ENCODE assay signal across 8 cellular contexts in the genomic region with DNA sequence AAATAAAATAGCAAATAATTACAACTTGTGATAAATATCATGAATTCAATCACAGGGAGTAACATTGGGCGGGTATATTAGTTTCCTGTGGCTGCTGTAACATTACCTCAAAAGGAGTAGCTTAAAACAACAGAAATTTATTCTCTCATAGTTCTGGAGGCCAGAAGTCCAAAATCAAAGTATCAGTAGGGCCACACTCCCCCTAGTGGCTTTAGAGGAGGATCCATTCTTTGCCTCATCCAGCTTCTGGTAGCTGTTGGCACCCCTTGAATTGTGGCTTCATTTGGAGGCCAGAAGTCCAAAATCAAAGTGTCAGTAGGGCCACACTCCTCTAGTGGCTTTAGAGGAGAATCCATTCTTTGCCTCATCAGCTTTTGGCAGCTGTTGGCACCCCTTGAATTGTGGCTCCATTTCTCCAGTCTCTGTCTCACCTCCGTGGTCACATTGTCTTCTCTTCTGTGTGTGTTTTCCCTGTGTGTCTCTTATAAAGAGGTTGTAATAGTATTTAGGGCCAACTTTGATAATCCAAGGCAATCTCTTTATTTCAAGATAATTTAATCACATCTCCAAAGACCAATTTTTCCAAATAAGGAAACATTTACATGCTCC. TPM values are rescaled to one million over a fixed set of nuclear protein-coding genes. Genes with fewer than 3 reads are reported as not detected.
DNase-seq lines count a peak whose midpoint lies in the region; ATAC-seq, FAIRE-seq and TF ChIP-seq lines count a peak whose summit lies in the region.

No MANE protein-coding gene starts in this region.

- FAIRE-seq in K562 (lab: Jason Lieb, UNC): no peak

- no peaks in the 10 kb centered on the region for H3K36me3 Mint-ChIP-seq in mesothelial cell of epicardium
- H3K36me3 Mint-ChIP-seq in T-helper 2 cell treated with Interferon-gamma antibody and Interleukin-4, amounts not matched to agents 5 μg/mL and 100 μg/mL, for 36 hours (ENCODE audit: low read depth): no peaks in the 10 kb centered on the region

- H3K9ac ChIP-seq in K562 (ENCODE audit: insufficient read depth in 1 of 2, low read depth in 2 of 2, low read length in 2 of 2): no peak overlapping the region

- intact Hi-C loops in K562 (cut with micrococcal nuclease): loop anchor here (1.0 to 2.0 kb wide), 2 partner anchors 59 to 228 kb away; no protein-coding TSS in a partner anchor
- intact Hi-C loops in posterior vena cava (cut with DNase I): no loop called here

- POLR2A ChIA-PET in K562 (lab: Yijun Ruan, JAX): interaction anchor here (0.7 to 1.1 kb wide), 2 partner anchors 14 to 21 kb away, joined by 3 read pairs; no protein-coding TSS in a partner anchor

- TF ChIP-seq CTCF in K562 (IDR thresholded peaks at IDR 0.05 in 2 of 3, conservative IDR thresholded peaks at IDR 0.05 in 1 of 3; ENCODE audit: insufficient read depth in 2 of 3, low read depth in 1 of 3, low read length in 3 of 3): peak; percentile 37 to 48 (median 48); a peak in 4 of 6 replicates
- peak; percentile 49 for TF ChIP-seq CTCF in mesothelial cell of epicardium (IDR thresholded peaks at IDR 0.05; ENCODE audit: unreplicated experiment)

- H3K4me3 ChIP-seq in K562: no peak overlapping the region

- H3K9me3 ChIP-seq in K562 (replicated peaks; ENCODE audit: control insufficient read depth, insufficient read depth, low read depth, low read length): no peaks in the 10 kb centered on the region

- no peaks in the 10 kb centered on the region for H4K20me1 ChIP-seq in K562 (replicated peaks; ENCODE audit: control insufficient read depth, insufficient read depth, low read length)

- TF ChIP-seq POLR2A in K562 (conservative IDR thresholded peaks at IDR 0.05): no peak

- in situ Hi-C loops in K562 (cut with MboI): no loop called here

- H3K36me3 ChIP-seq in K562 (ENCODE audit: control insufficient read depth, insufficient read depth, low read length): no peaks in the 10 kb centered on the region

- no TSS peak for BruUV-seq in K562 (replicated peaks; lab: Mats Ljungman, UMichigan)

- no peaks in the 10 kb centered on the region for H3K9me1 ChIP-seq in K562 (ENCODE audit: control insufficient read depth, insufficient read depth, low read length)

- no peak for TF ChIP-seq EP300 in Ishikawa (IDR thresholded peaks at IDR 0.05; ENCODE audit: borderline replicate concordance)
- no peak for TF ChIP-seq EP300 in K562 (IDR thresholded peaks at IDR 0.05; ENCODE audit: low read length)

- WGBS in K562 (ENCODE audit: insufficient coverage, low coverage, missing lambda C conversion rate): 20% methylated on average over 2 of the region's 2 CpGs

- peaks cover 4% of the 10 kb centered on the region for H3K27me3 Mint-ChIP-seq in mesothelial cell of epicardium (ENCODE audit: low read depth)
- peaks cover 13% of the 10 kb centered on the region for H3K27me3 Mint-ChIP-seq in T-helper 2 cell treated with Interferon-gamma antibody and Interleukin-4, amounts not matched to agents 5 μg/mL and 100 μg/mL, for 36 hours (ENCODE audit: low read depth)

- CTCF ChIA-PET in K562 (lab: Yijun Ruan, JAX; ENCODE audit: low intra/inter-chr PET ratio): interaction anchor here (1.2 kb wide), 1 partner anchor 229 kb away, joined by 4 read pairs; no protein-coding TSS in a partner anchor

- no peak overlapping the region for H3K27ac Mint-ChIP-seq in mesothelial cell of epicardium
- no peak overlapping the region for H3K27ac Mint-ChIP-seq in T-helper 2 cell treated with Interferon-gamma antibody and Interleukin-4, amounts not matched to agents 5 μg/mL and 100 μg/mL, for 36 hours

- no peak overlapping the region for H2AFZ ChIP-seq in K562 (ENCODE audit: low read depth, low read length)

- no peak for ATAC-seq in K562

- no peaks in the 10 kb centered on the region for H3K79me2 ChIP-seq in K562 (ENCODE audit: control insufficient read depth, insufficient read depth, low read length)

- TF ChIP-seq RAD21 in Ishikawa (IDR thresholded peaks at IDR 0.05; ENCODE audit: low read depth): peak; percentile 74
- TF ChIP-seq RAD21 in K562 (CRISPR knock-in tag; conservative IDR thresholded peaks at IDR 0.05 in 1 of 2, IDR thresholded peaks at IDR 0.05 in 1 of 2): peak; percentile 21 to 69; a peak in 2 of 4 replicates

- no peak overlapping the region for H3K4me2 ChIP-seq in K562 (ENCODE audit: insufficient read depth, low read length)

- H3K4me1 Mint-ChIP-seq in mesothelial cell of epicardium: peaks cover 10% of the 10 kb centered on the region
- peaks cover 11% of the 10 kb centered on the region for H3K4me1 Mint-ChIP-seq in T-helper 2 cell treated with Interferon-gamma antibody and Interleukin-4, amounts not matched to agents 5 μg/mL and 100 μg/mL, for 36 hours (ENCODE audit: low read depth)

- no peaks in the 10 kb centered on the region for H3K27me3 ChIP-seq in K562 (ENCODE audit: control insufficient read depth in 2 of 2, insufficient read depth in 2 of 2, low read length in 2 of 2)

- DNase-seq in NCI-H2196 (lab: John Stamatoyannopoulos, UW; ENCODE audit: unreplicated experiment): peak; percentile 0
- DNase-seq in NCI-H2196 treated with DMSO at 0.1 percent for 48 hours (lab: John Stamatoyannopoulos, UW; ENCODE audit: unreplicated experiment): no peak
- DNase-seq in K562 (ENCODE audit: extremely low read depth in 1 of 4, low spot score in 3 of 4): peak in 1 of 4 experiments; percentile 37
- DNase-seq in mesothelial cell of epicardium (ENCODE audit: low spot score in 2 of 2, unreplicated experiment in 2 of 2): no peak
- no peak for DNase-seq in T-helper 2 cell treated with Interferon-gamma antibody and Interleukin-4, amounts not matched to agents 5 μg/mL and 100 μg/mL, for 36 hours (ENCODE audit: low spot score)
- DNase-seq in posterior vena cava (ENCODE audit: low spot score): no peak
- DNase-seq in stimulated activated CD4-positive, alpha-beta T cell treated with anti-CD3 and anti-CD28 coated beads, Interleukin-4, amount 100 ng/mL, for 1 hour: no peak

- no peak overlapping the region for H3K4me3 Mint-ChIP-seq in mesothelial cell of epicardium
- H3K4me3 Mint-ChIP-seq in T-helper 2 cell treated with Interferon-gamma antibody and Interleukin-4, amounts not matched to agents 5 μg/mL and 100 μg/mL, for 36 hours: no peak overlapping the region

- no peaks in the 10 kb centered on the region for H3K9me3 Mint-ChIP-seq in mesothelial cell of epicardium
- no peaks in the 10 kb centered on the region for H3K9me3 Mint-ChIP-seq in T-helper 2 cell treated with Interferon-gamma antibody and Interleukin-4, amounts not matched to agents 5 μg/mL and 100 μg/mL, for 36 hours

- H3K4me1 ChIP-seq in K562 (replicated peaks in 1 of 2; ENCODE audit: control insufficient read depth in 2 of 2, insufficient read depth in 2 of 2, low read length in 2 of 2): peaks cover 0 to 7% of the 10 kb centered on the region in 2 experiments; a peak in 3 of 5 replicates

- H3K27ac ChIP-seq in K562 (ENCODE audit: extremely low read depth, low read depth, low read length): no peak overlapping the region

TF ChIP-seq in Ishikawa, 13 proteins besides CTCF, POLR2A, EP300 and RAD21 (continues in another document):
- no peak for TF ChIP-seq YY1 (IDR thresholded peaks at IDR 0.05; ENCODE audit: low read depth)
- TF ChIP-seq EGR1 (IDR thresholded peaks at IDR 0.05): no peak
- TF ChIP-seq MAX (IDR thresholded peaks at IDR 0.05): no peak

TF ChIP-seq in K562, 482 proteins besides CTCF, POLR2A, EP300 and RAD21:
- TF ChIP-seq SMC3 (conservative IDR thresholded peaks at IDR 0.05; ENCODE audit: insufficient read depth, low read depth, low read length) (0 out of 2 replicates have a peak, but pooled peaks have one; percentile 38), ZNF785 (CRISPR knock-in tag; IDR thresholded peaks at IDR 0.05) (no peak)
- TF ChIP-seq, protein P1, sequence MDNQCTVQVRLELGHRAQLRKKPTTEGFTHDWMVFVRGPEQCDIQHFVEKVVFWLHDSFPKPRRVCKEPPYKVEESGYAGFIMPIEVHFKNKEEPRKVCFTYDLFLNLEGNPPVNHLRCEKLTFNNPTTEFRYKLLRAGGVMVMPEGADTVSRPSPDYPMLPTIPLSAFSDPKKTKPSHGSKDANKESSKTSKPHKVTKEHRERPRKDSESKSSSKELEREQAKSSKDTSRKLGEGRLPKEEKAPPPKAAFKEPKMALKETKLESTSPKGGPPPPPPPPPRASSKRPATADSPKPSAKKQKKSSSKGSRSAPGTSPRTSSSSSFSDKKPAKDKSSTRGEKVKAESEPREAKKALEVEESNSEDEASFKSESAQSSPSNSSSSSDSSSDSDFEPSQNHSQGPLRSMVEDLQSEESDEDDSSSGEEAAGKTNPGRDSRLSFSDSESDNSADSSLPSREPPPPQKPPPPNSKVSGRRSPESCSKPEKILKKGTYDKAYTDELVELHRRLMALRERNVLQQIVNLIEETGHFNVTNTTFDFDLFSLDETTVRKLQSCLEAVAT (IDR thresholded peaks at IDR 0.05): no peak
- TF ChIP-seq, protein P2, sequence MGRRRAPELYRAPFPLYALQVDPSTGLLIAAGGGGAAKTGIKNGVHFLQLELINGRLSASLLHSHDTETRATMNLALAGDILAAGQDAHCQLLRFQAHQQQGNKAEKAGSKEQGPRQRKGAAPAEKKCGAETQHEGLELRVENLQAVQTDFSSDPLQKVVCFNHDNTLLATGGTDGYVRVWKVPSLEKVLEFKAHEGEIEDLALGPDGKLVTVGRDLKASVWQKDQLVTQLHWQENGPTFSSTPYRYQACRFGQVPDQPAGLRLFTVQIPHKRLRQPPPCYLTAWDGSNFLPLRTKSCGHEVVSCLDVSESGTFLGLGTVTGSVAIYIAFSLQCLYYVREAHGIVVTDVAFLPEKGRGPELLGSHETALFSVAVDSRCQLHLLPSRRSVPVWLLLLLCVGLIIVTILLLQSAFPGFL (CRISPR knock-in tag; IDR thresholded peaks at IDR 0.05): no peak

RNA-seq across cellular contexts. Expression of gene CFAP20DC, which starts 3.1 kb away (rescaled TPM):
- total RNA-seq in K562 (2011; cell fraction: chromatin; rRNA removed; ENCODE audit: low replicate concordance): 6.6 and 14.2 TPM in 2 replicates
- 3.5 and 5.1 TPM in 2 replicates for total RNA-seq in K562 (2011; cell fraction: nucleolus; rRNA removed)
- 6.3 and 9.5 TPM in 2 replicates for total RNA-seq in K562 (2011; cell fraction: nucleoplasm; rRNA removed)
- total RNA-seq in K562 (2014; rRNA removed) (1.6 and 2.5 TPM in 2 replicates), K562 (2014; rRNA removed; fragmentation: Illumina TruSeq; extraction: Trizol) (5.4 and 6.3 TPM in 2 replicates), K562 (2015; rRNA removed; fragmentation: Illumina TruSeq; extraction: Trizol) (4.9 and 5.8 TPM in 2 replicates), K562 (2021) (3.5 and 4.6 TPM in 2 replicates), mesothelial cell of epicardium (5.4 to 6.3 TPM (median 6.1 TPM) in 3 replicates), posterior vena cava (under 1 TPM in 1 of 2 donors, not detected in 1; 0.65 TPM)
- polyA plus RNA-seq in K562 (2011; rRNA removed) (3.1 and 5.9 TPM in 2 replicates), K562 (2014; fragmentation: Illumina TruSeq; extraction: Trizol) (3.3 and 3.6 TPM in 2 replicates), K562 (2014; fragmentation: Nextera tagmentation; extraction: Ambion mirVana) (1 to 10 TPM; 3.8 to 4.7 TPM), K562 (2014; rRNA removed) (2.3 and 2.9 TPM in 2 replicates)
- polyA plus RNA-seq in K562 (2011; cell fraction: cytosol; rRNA removed): 1.1 and 1.7 TPM in 2 replicates
- polyA plus RNA-seq in K562 (2011; cell fraction: nucleus; rRNA removed): 3.0 and 3.9 TPM in 2 replicates
- polyA plus RNA-seq in K562 (2012): 2.4 and 3.0 TPM in 2 replicates
- polyA minus RNA-seq in K562 (2011; rRNA and poly(A)+ RNA removed): 5.3 and 5.6 TPM in 2 replicates
- 1.3 and 1.8 TPM in 2 replicates for polyA minus RNA-seq in K562 (2011; cell fraction: cytosol; rRNA and poly(A)+ RNA removed)
- 6.9 and 7.4 TPM in 2 replicates for polyA minus RNA-seq in K562 (2011; cell fraction: nucleus; rRNA and poly(A)+ RNA removed)
